In the genomic region with DNA sequence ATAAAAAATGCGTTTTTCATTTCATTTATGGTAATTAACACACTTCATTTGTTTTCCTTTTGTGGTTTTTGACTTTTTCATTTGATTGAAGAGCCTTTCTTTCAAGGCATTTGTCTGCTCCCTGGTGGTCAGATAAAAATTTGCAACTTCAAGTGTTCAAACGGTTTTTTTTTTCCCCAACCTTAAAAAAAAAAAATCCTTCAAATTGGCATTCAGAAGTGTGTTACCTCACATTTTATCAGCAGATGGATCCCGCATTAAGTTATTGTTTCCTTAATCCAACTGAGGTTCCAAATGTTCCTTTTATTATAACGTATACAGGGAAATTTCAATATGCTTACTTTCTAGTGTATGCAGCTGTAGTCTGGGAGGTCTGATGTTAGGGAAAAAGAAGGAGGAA, we compare ENCODE assay signal across 9 cellular contexts. TPM values are rescaled to one million over a fixed set of nuclear protein-coding genes. Genes with fewer than 3 reads are reported as not detected.
A peak's percentile ranks its signal among the peaks of the same experiment; 100 is the strongest.
DNase-seq lines count a peak whose midpoint lies in the region; ATAC-seq and TF ChIP-seq lines count a peak whose summit lies in the region.
"Had no signal": no experiment of that assay in that cellular context is flagged by ENCODE, and none has a peak within 500 bp of the region (broad histone marks: within the 10 kb centered on the region; RNA-seq: fewer than 3 reads in every experiment).

No MANE protein-coding gene starts in this region.

- DNase-seq in NCI-H2081 (lab: John Stamatoyannopoulos, UW) (peak; percentile 58 to 68), NCI-H2081 treated with DMSO at 0.1 percent for 48 hours (lab: John Stamatoyannopoulos, UW) (no peak), LNCaP clone FGC (ENCODE audit: low read depth) (peak; percentile 31), SJCRH30 (peak; percentile 50 to 90), glomerular visceral epithelial cell (ENCODE audit: extremely low spot score) (peak; percentile 42), upper lobe of right lung (no peak), activated gamma-delta T cell treated with Interleukin-2 at 50 U/mL for 16 hours (no peak), GDM1 (lab: John Stamatoyannopoulos, UW) (no peak)

- H3K4me3 ChIP-seq in LNCaP clone FGC (ENCODE audit: low read depth, low read length) (no peak overlapping the region), SJCRH30 (no peak overlapping the region), upper lobe of right lung (no peak overlapping the region)
- H3K4me3 ChIP-seq: BLaER1 treated with 17β-estradiol and CSF1 and Interleukin-3, amounts not matched to agents 10 nM and 100 nM had no signal

- H3K27ac ChIP-seq in SJCRH30 (peak overlapping the region; percentile 60), upper lobe of right lung (no peak overlapping the region)

- intact Hi-C loops in upper lobe of right lung (cut with DNase I) = no loop called here

- H3K9me3 ChIP-seq in SJCRH30 (replicated peaks) = no peaks in the 10 kb centered on the region
- H3K9me3 ChIP-seq in upper lobe of right lung = no peaks in the 10 kb centered on the region
- H3K9me3 ChIP-seq: BLaER1 treated with 17β-estradiol and CSF1 and Interleukin-3, amounts not matched to agents 10 nM and 100 nM had no signal

- ATAC-seq in upper lobe of right lung = no peak

- peaks cover 10% of the 10 kb centered on the region for H3K4me1 ChIP-seq in SJCRH30
- no peaks in the 10 kb centered on the region for H3K4me1 ChIP-seq in upper lobe of right lung
- H3K4me1 ChIP-seq: BLaER1 treated with 17β-estradiol and CSF1 and Interleukin-3, amounts not matched to agents 10 nM and 100 nM had no signal

- peak; percentile 45 for TF ChIP-seq CTCF in LNCaP clone FGC (IDR thresholded peaks at IDR 0.05; ENCODE audit: control insufficient read depth, extremely low read depth, insufficient read depth)
- TF ChIP-seq CTCF in upper lobe of right lung (IDR thresholded peaks at IDR 0.05) = peak; percentile 54

- H3K36me3 ChIP-seq in SJCRH30 = no peaks in the 10 kb centered on the region
- no peaks in the 10 kb centered on the region for H3K36me3 ChIP-seq in upper lobe of right lung
- H3K36me3 ChIP-seq: BLaER1 treated with 17β-estradiol and CSF1 and Interleukin-3, amounts not matched to agents 10 nM and 100 nM had no signal

- H3K27me3 ChIP-seq in SJCRH30 (no peaks in the 10 kb centered on the region), upper lobe of right lung (no peaks in the 10 kb centered on the region)
- H3K27me3 ChIP-seq: BLaER1 treated with 17β-estradiol and CSF1 and Interleukin-3, amounts not matched to agents 10 nM and 100 nM had no signal

RNA-seq across cellular contexts. Expression of a gene that starts 47.2 kb away (rescaled TPM):
- total RNA-seq in SJCRH30 (2014; rRNA removed; shearing (Covaris generic)) = not detected in 2 replicates
- not detected for total RNA-seq in upper lobe of right lung

RNA-seq across cellular contexts. Expression of a gene that starts 56.4 kb away (rescaled TPM):
- total RNA-seq in SJCRH30 (2014; rRNA removed; shearing (Covaris generic)) = not detected in 2 replicates
- total RNA-seq in upper lobe of right lung = not detected

Comparison
In these comparisons a context has a peak if more than half of its experiments do, and no peak if none do; other contexts are left out.
1. DNase-seq: peak in NCI-H2081 (2 of 2), LNCaP clone FGC (single experiment), SJCRH30 (2 of 2) and glomerular visceral epithelial cell (single experiment); none in NCI-H2081 treated with DMSO at 0.1 percent for 48 hours (single experiment), upper lobe of right lung (single experiment), activated gamma-delta T cell treated with Interleukin-2 at 50 U/mL for 16 hours (single experiment) and GDM1 (single experiment).